In the genomic region with DNA sequence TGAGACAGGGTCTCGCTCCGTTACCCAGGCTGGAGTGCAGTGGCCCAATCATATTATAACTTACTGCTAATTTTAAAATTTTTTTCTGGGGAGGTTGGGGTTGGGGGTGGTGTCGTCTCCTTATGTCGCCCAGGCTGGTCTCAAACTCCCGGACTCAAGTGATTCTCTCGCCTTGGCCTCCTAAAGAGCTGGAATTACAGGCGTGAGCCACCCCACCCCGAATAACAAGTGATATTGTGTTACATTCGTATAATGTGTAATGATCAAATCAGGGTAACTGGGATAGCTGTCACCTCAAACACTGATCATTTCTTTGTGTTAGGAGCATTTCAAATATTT, we compare ENCODE assay signal across 8 cellular contexts. TPM values are rescaled to one million over a fixed set of nuclear protein-coding genes. Genes with fewer than 3 reads are reported as not detected.
A peak's percentile ranks its signal among the peaks of the same experiment; 100 is the strongest.
DNase-seq lines count a peak whose midpoint lies in the region; ATAC-seq and TF ChIP-seq lines count a peak whose summit lies in the region.

No MANE protein-coding gene starts in this region.

- intact Hi-C loops in stomach (cut with DNase I; ENCODE audit: low total_unique reads) = no loop called here

- H3K9me2 ChIP-seq in hepatocyte (replicated peaks; ENCODE audit: insufficient read depth) = no peaks in the 10 kb centered on the region

- H3K27ac Mint-ChIP-seq in activated CD8-positive, alpha-beta memory T cell treated with anti-CD3 and anti-CD28 coated beads, Interleukin-2, amount 10 ng/mL, durations not matched to agents 7 days and 5 days = peak overlapping the region; percentile 75

- no peak overlapping the region for H3K27ac ChIP-seq in SK-N-MC
- H3K27ac ChIP-seq in hepatocyte = peak overlapping the region; percentile 2
- H3K27ac ChIP-seq in stomach = peak overlapping the region in 3 of 5 donors; percentile 79 to 88 (median 86)

- H3K27me3 Mint-ChIP-seq in activated CD8-positive, alpha-beta memory T cell treated with anti-CD3 and anti-CD28 coated beads, Interleukin-2, amount 10 ng/mL, durations not matched to agents 7 days and 5 days = peaks cover 10% of the 10 kb centered on the region

- no peaks in the 10 kb centered on the region for H3K79me2 ChIP-seq in hepatocyte

- H3K4me2 ChIP-seq in hepatocyte = peak overlapping the region; percentile 67

- no peaks in the 10 kb centered on the region for H3K36me3 Mint-ChIP-seq in activated CD8-positive, alpha-beta memory T cell treated with anti-CD3 and anti-CD28 coated beads, Interleukin-2, amount 10 ng/mL, durations not matched to agents 7 days and 5 days

- CTCF ChIA-PET in activated CD8-positive, alpha-beta memory T cell treated with anti-CD3 and anti-CD28 coated beads, Interleukin-2, amount 10 ng/mL, durations not matched to agents 7 days and 5 days (lab: Charles Lee) = interaction anchor here (0.9 to 1.8 kb wide), 15 partner anchors 8 to 182 kb away, joined by 3 to 13 read pairs (median 4); a partner anchor contains a TSS

- H3K27me3 ChIP-seq in hepatocyte = no peaks in the 10 kb centered on the region
- no peaks in the 10 kb centered on the region for H3K27me3 ChIP-seq in stomach

- no peaks in the 10 kb centered on the region for H3K9me3 ChIP-seq in SK-N-MC (ENCODE audit: low read depth, low read length)
- no peaks in the 10 kb centered on the region for H3K9me3 ChIP-seq in hepatocyte (ENCODE audit: low read depth)
- H3K9me3 ChIP-seq in stomach = no peaks in the 10 kb centered on the region

- TF ChIP-seq CTCF in hepatocyte (IDR thresholded peaks at IDR 0.05; ENCODE audit: poor library complexity) = no peak
- no peak for TF ChIP-seq CTCF in stomach (IDR thresholded peaks at IDR 0.05)
- TF ChIP-seq CTCF in GM13976 (IDR thresholded peaks at IDR 0.05; ENCODE audit: borderline replicate concordance, control extremely low read depth, extremely low read depth, insufficient read depth, missing control alignments) = no peak

- peak overlapping the region; percentile 82 for H3K4me3 Mint-ChIP-seq in activated CD8-positive, alpha-beta memory T cell treated with anti-CD3 and anti-CD28 coated beads, Interleukin-2, amount 10 ng/mL, durations not matched to agents 7 days and 5 days

- H3K9ac ChIP-seq in SK-N-MC (ENCODE audit: insufficient read length) = no peak overlapping the region

- peaks cover 13% of the 10 kb centered on the region for H3K4me1 Mint-ChIP-seq in activated CD8-positive, alpha-beta memory T cell treated with anti-CD3 and anti-CD28 coated beads, Interleukin-2, amount 10 ng/mL, durations not matched to agents 7 days and 5 days

- no peaks in the 10 kb centered on the region for H3K9me3 Mint-ChIP-seq in activated CD8-positive, alpha-beta memory T cell treated with anti-CD3 and anti-CD28 coated beads, Interleukin-2, amount 10 ng/mL, durations not matched to agents 7 days and 5 days (ENCODE audit: low read depth)

- DNase-seq in activated CD8-positive, alpha-beta memory T cell treated with anti-CD3 and anti-CD28 coated beads, Interleukin-2, amount 10 ng/mL, durations not matched to agents 7 days and 5 days = no peak
- no peak for DNase-seq in activated CD8-positive, alpha-beta memory T cell treated with anti-CD3 and anti-CD28 coated beads for 24 hours
- no peak for DNase-seq in SK-N-MC (ENCODE audit: low read depth, low spot score)
- no peak for DNase-seq in hepatocyte (ENCODE audit: low spot score)
- DNase-seq in stomach = no peak
- DNase-seq in HT-29 (ENCODE audit: low spot score) = no peak
- no peak for DNase-seq in NCI-H1417 (lab: John Stamatoyannopoulos, UW)
- DNase-seq in GM13976 (ENCODE audit: low spot score) = no peak

- WGBS in hepatocyte (ENCODE audit: low lambda C conversion rate, missing lambda C conversion rate) = 83% methylated on average over 9 of the region's 9 CpGs
- WGBS in stomach, 5 donors = 73 to 81% (median 77%) methylated on average over 9 of the region's 9 CpGs

- H4K20me1 ChIP-seq in hepatocyte (ENCODE audit: insufficient read depth, poor library complexity, severe bottlenecking) = no peaks in the 10 kb centered on the region

- no peak overlapping the region for H2AFZ ChIP-seq in hepatocyte

- H3K36me3 ChIP-seq in SK-N-MC (ENCODE audit: insufficient read depth, low read length) (no peaks in the 10 kb centered on the region), hepatocyte (replicated peaks; ENCODE audit: insufficient read depth, low read depth) (no peaks in the 10 kb centered on the region), stomach (no peaks in the 10 kb centered on the region)

- H3K4me3 ChIP-seq in SK-N-MC (peak overlapping the region; percentile 59), hepatocyte (no peak overlapping the region), stomach (peak overlapping the region in 2 of 4 donors; percentile 55 to 64)

- in situ Hi-C loops in GM13976 (cut with MboI; ENCODE audit: low sequenced_read_pairs, unreplicated experiment) = no loop called here

- H3K4me1 ChIP-seq in hepatocyte (ENCODE audit: insufficient read depth) (peaks cover 3% of the 10 kb centered on the region), stomach (peaks cover 0 to 13% (median 5%) of the 10 kb centered on the region in 4 donors)

- TF ChIP-seq EP300 in stomach (IDR thresholded peaks at IDR 0.05) = no peak

- ATAC-seq in activated CD8-positive, alpha-beta memory T cell treated with anti-CD3 and anti-CD28 coated beads, Interleukin-2, amount 10 ng/mL, durations not matched to agents 7 days and 5 days = no peak

- TF ChIP-seq POLR2A in stomach (IDR thresholded peaks at IDR 0.05) = no peak

RNA-seq across cellular contexts. Expression of a gene that starts 16.2 kb away (rescaled TPM):
- 100 to 1,000 TPM; 246 to 321 TPM for total RNA-seq in activated CD8-positive, alpha-beta memory T cell treated with anti-CD3 and anti-CD28 coated beads, Interleukin-2, amount 10 ng/mL, durations not matched to agents 7 days and 5 days
- total RNA-seq in hepatocyte (62.6 and 72.1 TPM in 2 replicates), stomach (10 to 100 TPM in 2 of 5 donors, 1 to 10 TPM in 2, under 1 TPM in 1; 0.58 to 26.3 (median 5.4) TPM)
- polyA plus RNA-seq in hepatocyte (99.5 and 109 TPM in 2 replicates), stomach (10 to 100 TPM; 12.1 to 23.7 (median 21.0) TPM)
- 148 and 150 TPM in 2 replicates for total RNA-seq in HT-29 (2014; rRNA removed; shearing (Covaris generic))

RNA-seq across cellular contexts. Expression of a gene that starts 23.0 kb away (rescaled TPM):
- 10 to 100 TPM in 1 of 2 experiments, 1 to 10 TPM in 1; 8.8 to 10.7 TPM for total RNA-seq in activated CD8-positive, alpha-beta memory T cell treated with anti-CD3 and anti-CD28 coated beads, Interleukin-2, amount 10 ng/mL, durations not matched to agents 7 days and 5 days
- total RNA-seq in hepatocyte (14.9 and 16.1 TPM in 2 replicates), stomach (10 to 100 TPM in 3 of 5 donors, 1 to 10 TPM in 1, not detected in 1; 4.9 to 32.2 (median 19.5) TPM)
- polyA plus RNA-seq in hepatocyte (12.1 and 18.9 TPM in 2 replicates), stomach (10 to 100 TPM in 1 of 3 donors, 1 to 10 TPM in 2; 9.6 to 23.1 (median 10.0) TPM)
- total RNA-seq in HT-29 (2014; rRNA removed; shearing (Covaris generic)) = 40.7 and 45.7 TPM in 2 replicates
